11 cellular contexts compared by ENCODE assay signal in genomic region chr5:56175465-56175864, GRCh38. TPM values are rescaled to one million over a fixed set of nuclear protein-coding genes. Genes with fewer than 3 reads are reported as not detected.
DNase-seq lines count a peak whose midpoint lies in the region; ATAC-seq and TF ChIP-seq lines count a peak whose summit lies in the region.
"Had no signal": no experiment of that assay in that cellular context is flagged by ENCODE, and none has a peak within 500 bp of the region (broad histone marks: within the 10 kb centered on the region; RNA-seq: fewer than 3 reads in every experiment).

No MANE protein-coding gene starts in this region.

- no peak for TF ChIP-seq CTCF in gastroesophageal sphincter (IDR thresholded peaks at IDR 0.05)

- H3K4me1 Mint-ChIP-seq in activated CD4-positive, alpha-beta T cell treated with anti-CD3 and anti-CD28 coated beads, Interleukin-2, amount 10 ng/mL, durations not matched to agents 24 days and 14 days, result peaks cover 12% of the 10 kb centered on the region
- H3K4me1 Mint-ChIP-seq: naive B cell had no signal

- H3K4me1 ChIP-seq in gastroesophageal sphincter, result peaks cover 2 to 31% (median 19%) of the 10 kb centered on the region in 3 donors

- intact Hi-C loops in sciatic nerve (cut with DNase I), result no loop called here
- intact Hi-C loops in activated CD4-positive, alpha-beta T cell treated with anti-CD3 and anti-CD28 coated beads, Interleukin-2, amount 10 ng/mL, durations not matched to agents 24 days and 14 days (cut with micrococcal nuclease), result no loop called here

- TF ChIP-seq EP300 in gastroesophageal sphincter (IDR thresholded peaks at IDR 0.05), result no peak

- 14 to 43% methylated on average over 3 of the region's 3 CpGs for WGBS in gastroesophageal sphincter (ENCODE audit: low coverage in 1 of 2), 2 donors

- H3K4me3 ChIP-seq in gastroesophageal sphincter, result no peak overlapping the region

- no peak for TF ChIP-seq POLR2A in gastroesophageal sphincter (IDR thresholded peaks at IDR 0.05)

- no peaks in the 10 kb centered on the region for H3K27me3 ChIP-seq in gastroesophageal sphincter

- no peaks in the 10 kb centered on the region for H3K36me3 Mint-ChIP-seq in activated CD4-positive, alpha-beta T cell treated with anti-CD3 and anti-CD28 coated beads, Interleukin-2, amount 10 ng/mL, durations not matched to agents 24 days and 14 days (ENCODE audit: low read depth)
- H3K36me3 Mint-ChIP-seq: activated naive CD4-positive, alpha-beta T cell treated with anti-CD3 and anti-CD28 coated beads, Interleukin-2, amount 50 U/mL, for 24 hours; naive B cell had no signal

- no peak overlapping the region for H3K4me3 Mint-ChIP-seq in activated CD4-positive, alpha-beta T cell treated with anti-CD3 and anti-CD28 coated beads, Interleukin-2, amount 10 ng/mL, durations not matched to agents 24 days and 14 days
- H3K4me3 Mint-ChIP-seq: activated naive CD4-positive, alpha-beta T cell treated with anti-CD3 and anti-CD28 coated beads, Interleukin-2, amount 50 U/mL, for 24 hours; naive B cell had no signal

- peak overlapping the region in 3 of 4 donors; percentile 35 to 52 (median 41) for H3K27ac ChIP-seq in gastroesophageal sphincter

- peak; percentile 75 for ATAC-seq in gastroesophageal sphincter
- peak; percentile 77 for ATAC-seq in sciatic nerve

- DNase-seq in GM04504 (ENCODE audit: low read depth), result peak; percentile 50
- DNase-seq in RKO (ENCODE audit: low spot score), result peak; percentile 25
- no peak for DNase-seq in sciatic nerve (ENCODE audit: low spot score)
- no peak for DNase-seq in activated CD4-positive, alpha-beta T cell treated with anti-CD3 and anti-CD28 coated beads, Interleukin-2, amount 10 ng/mL, durations not matched to agents 24 days and 14 days
- no peak for DNase-seq in DMS79 treated with DMSO at 0.1 percent for 48 hours (lab: John Stamatoyannopoulos, UW)
- no peak for DNase-seq in activated CD4-positive, alpha-beta T cell treated with anti-CD3 and anti-CD28 coated beads for 4 hours
- no peak for DNase-seq in activated effector memory CD4-positive, alpha-beta T cell treated with Interleukin-2 at 50 U/mL for 16 hours
- DNase-seq: naive B cell; stimulated activated naive CD4-positive, alpha-beta T cell treated with Interleukin-2 at 50 U/mL for 16 hours had no signal

- H3K27ac Mint-ChIP-seq in activated CD4-positive, alpha-beta T cell treated with anti-CD3 and anti-CD28 coated beads, Interleukin-2, amount 10 ng/mL, durations not matched to agents 24 days and 14 days, result no peak overlapping the region

- H3K9me3 ChIP-seq in gastroesophageal sphincter, result no peaks in the 10 kb centered on the region

- peaks cover 6% of the 10 kb centered on the region for H3K27me3 Mint-ChIP-seq in activated CD4-positive, alpha-beta T cell treated with anti-CD3 and anti-CD28 coated beads, Interleukin-2, amount 10 ng/mL, durations not matched to agents 24 days and 14 days
- H3K27me3 Mint-ChIP-seq: activated naive CD4-positive, alpha-beta T cell treated with anti-CD3 and anti-CD28 coated beads, Interleukin-2, amount 50 U/mL, for 24 hours had no signal

- H3K36me3 ChIP-seq in gastroesophageal sphincter, result no peaks in the 10 kb centered on the region

- peaks cover 6% of the 10 kb centered on the region for H3K9me3 Mint-ChIP-seq in activated CD4-positive, alpha-beta T cell treated with anti-CD3 and anti-CD28 coated beads, Interleukin-2, amount 10 ng/mL, durations not matched to agents 24 days and 14 days
- H3K9me3 Mint-ChIP-seq: activated naive CD4-positive, alpha-beta T cell treated with anti-CD3 and anti-CD28 coated beads, Interleukin-2, amount 50 U/mL, for 24 hours; naive B cell had no signal

RNA-seq across cellular contexts. Expression of gene ANKRD55, which starts 57.7 kb away (rescaled TPM):
- total RNA-seq in gastroesophageal sphincter (under 1 TPM in 1 of 4 donors, not detected in 3; 0.27 TPM), sciatic nerve (not detected)
- 0.79 and 1.0 TPM in 2 replicates for total RNA-seq in activated CD4-positive, alpha-beta T cell treated with anti-CD3 and anti-CD28 coated beads, Interleukin-2, amount 10 ng/mL, durations not matched to agents 24 days and 14 days

Comparison
In these comparisons a context has a peak if more than half of its experiments do, and no peak if none do; other contexts are left out.
1. DNase-seq: peak in GM04504 (single experiment) and RKO (single experiment); none in sciatic nerve (single experiment), activated CD4-positive, alpha-beta T cell treated with anti-CD3 and anti-CD28 coated beads, Interleukin-2, amount 10 ng/mL, durations not matched to agents 24 days and 14 days (single experiment), DMS79 treated with DMSO at 0.1 percent for 48 hours (single experiment), activated CD4-positive, alpha-beta T cell treated with anti-CD3 and anti-CD28 coated beads for 4 hours (0 of 2) and activated effector memory CD4-positive, alpha-beta T cell treated with Interleukin-2 at 50 U/mL for 16 hours (single experiment).